ENCODE assay signal across 12 cellular contexts in the genomic region with DNA sequence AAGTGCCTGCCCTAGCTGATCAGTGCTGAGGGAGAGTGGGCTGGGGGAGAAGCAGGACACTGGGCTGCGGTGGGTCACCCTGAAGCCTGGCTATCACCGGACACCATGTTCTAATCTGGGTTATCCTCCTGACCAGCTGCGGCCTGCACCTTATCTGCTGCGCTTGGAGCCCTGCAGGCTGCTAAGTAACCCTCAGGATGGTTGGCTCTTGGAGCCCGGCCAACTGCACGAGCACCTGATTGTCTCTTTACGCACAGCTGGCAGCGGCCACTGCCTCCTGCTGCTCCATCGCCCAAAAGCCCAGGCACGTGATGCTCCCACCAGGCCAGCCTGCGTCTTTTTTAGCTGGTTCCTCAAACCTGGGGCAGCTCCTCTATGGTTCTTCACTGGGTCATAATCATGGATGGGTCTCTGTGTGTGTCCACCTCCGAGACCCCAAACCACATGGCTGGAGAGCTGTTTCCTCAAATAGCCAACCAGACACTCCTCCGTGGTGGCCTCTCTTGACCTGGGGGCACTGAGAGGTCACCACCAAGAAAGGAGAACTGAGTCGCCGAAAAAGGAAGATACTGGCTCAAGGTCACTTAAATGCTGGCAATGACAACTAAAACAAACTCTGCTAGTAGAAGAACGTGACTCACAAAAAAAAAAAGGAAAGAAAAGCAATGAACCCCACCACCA. TPM values are rescaled to one million over a fixed set of nuclear protein-coding genes. Genes with fewer than 3 reads are reported as not detected.
DNase-seq lines count a peak whose midpoint lies in the region; ATAC-seq and TF ChIP-seq lines count a peak whose summit lies in the region.
"Had no signal": no experiment of that assay in that cellular context is flagged by ENCODE, and none has a peak within 500 bp of the region (broad histone marks: within the 10 kb centered on the region; RNA-seq: fewer than 3 reads in every experiment).

No MANE protein-coding gene starts in this region.

- TF ChIP-seq CTCF in SK-N-SH (IDR thresholded peaks at IDR 0.05) (no peak), Caco-2 (IDR thresholded peaks at IDR 0.05; ENCODE audit: insufficient read depth in 1 of 2, low read depth in 1 of 2, low read length in 1 of 2, severe bottlenecking in 1 of 2, unreplicated experiment in 1 of 2) (no peak), ascending aorta (IDR thresholded peaks at IDR 0.05) (no peak)

- no peak overlapping the region for H3K4me2 ChIP-seq in SK-N-SH

- peaks cover 15% of the 10 kb centered on the region; the same call in 1 of the 2 replicates for H3K79me2 ChIP-seq in SK-N-SH (ENCODE audit: insufficient read depth)

- peak; percentile 26; the same call in 1 of the 2 replicates for TF ChIP-seq RAD21 in SK-N-SH (IDR thresholded peaks at IDR 0.05; ENCODE audit: low read length)

- BruUV-seq in Caco-2 (replicated peaks; lab: Mats Ljungman, UMichigan): no TSS peak

- H3K27me3 Mint-ChIP-seq in Caco-2 (ENCODE audit: insufficient read depth, unreplicated experiment): no peaks in the 10 kb centered on the region
- H3K27me3 Mint-ChIP-seq: CD4-positive, alpha-beta T cell had no signal

- H3K4me3 Mint-ChIP-seq in Caco-2 (ENCODE audit: unreplicated experiment): no peak overlapping the region
- H3K4me3 Mint-ChIP-seq: CD4-positive, alpha-beta T cell had no signal

- ATAC-seq in HG02973 (IDR thresholded peaks at IDR 0.05; ENCODE audit: unreplicated experiment): no peak

- H4K20me1 ChIP-seq in SK-N-SH (ENCODE audit: insufficient read depth): peaks cover 42% of the 10 kb centered on the region

- no peak overlapping the region for H3K4me3 ChIP-seq in SK-N-SH (ENCODE audit: low read depth in 2 of 2, low read length in 1 of 2)
- no peak overlapping the region for H3K4me3 ChIP-seq in Caco-2 (ENCODE audit: low read depth, low read length)
- H3K4me3 ChIP-seq in ascending aorta: no peak overlapping the region
- H3K4me3 ChIP-seq: tibial nerve had no signal

- H3K27me3 ChIP-seq in SK-N-SH (ENCODE audit: insufficient read depth) (no peaks in the 10 kb centered on the region), Caco-2 (replicated peaks; ENCODE audit: control insufficient read depth, insufficient read depth, low read length) (no peaks in the 10 kb centered on the region), ascending aorta (no peaks in the 10 kb centered on the region)
- H3K27me3 ChIP-seq: tibial nerve had no signal

- H3K27ac ChIP-seq in SK-N-SH (ENCODE audit: low read depth in 2 of 2, low read length in 1 of 2) (peak overlapping the region in 1 of 2 experiments; percentile 65; a peak in 2 of 4 replicates), ascending aorta (no peak overlapping the region)

- no peak overlapping the region for H3K9ac ChIP-seq in SK-N-SH

- CTCF ChIA-PET in SK-N-SH (lab: Yijun Ruan, JAX): interaction anchor here (0.7 to 14.7 kb wide), 16 partner anchors 8 to 256 kb away, joined by 3 to 242 read pairs (median 7); partner anchors contain the start of genes AANAT, PRPSAP1, RHBDF2 and SPHK1
- CTCF ChIA-PET in Caco-2 (lab: Charles Lee): interaction anchor here (1.0 to 1.8 kb wide), 2 partner anchors 8 to 53 kb away, joined by 3 to 5 read pairs; no protein-coding TSS in a partner anchor

- H3K36me3 ChIP-seq in SK-N-SH (replicated peaks in 1 of 2; ENCODE audit: control insufficient read depth in 1 of 2, insufficient read depth in 2 of 2, low read length in 1 of 2) (peaks cover 32% of the 10 kb centered on the region in 2 experiments), Caco-2 (ENCODE audit: control insufficient read depth, insufficient read depth, low read length) (no peaks in the 10 kb centered on the region; the same call in 1 of the 2 replicates), ascending aorta (peaks cover 22 to 40% of the 10 kb centered on the region in 2 donors)

- peaks cover 0 to 16% of the 10 kb centered on the region in 2 experiments; a peak in 2 of 4 replicates for H3K4me1 ChIP-seq in SK-N-SH (ENCODE audit: control insufficient read depth in 1 of 2, insufficient read depth in 2 of 2, low read depth in 1 of 2, low read length in 1 of 2)
- H3K4me1 ChIP-seq in Caco-2: no peaks in the 10 kb centered on the region
- H3K4me1 ChIP-seq in ascending aorta: peaks cover 0 to 5% of the 10 kb centered on the region in 2 donors

- POLR2A ChIA-PET in SK-N-SH (lab: Yijun Ruan, JAX): interaction anchor here (0.8 to 2.0 kb wide), 4 partner anchors 8 to 53 kb away, joined by 3 to 9 read pairs (median 6); partner anchors contain the start of genes PRPSAP1 and UBE2O
- POLR2A ChIA-PET in Caco-2 (lab: Charles Lee): no interaction called here

- no peaks in the 10 kb centered on the region for H3K9me2 ChIP-seq in SK-N-SH

- peaks cover 17% of the 10 kb centered on the region for H3K36me3 Mint-ChIP-seq in Caco-2 (ENCODE audit: insufficient read depth, unreplicated experiment)

- no peak overlapping the region for H2AFZ ChIP-seq in SK-N-SH (ENCODE audit: low read depth)

- peak; percentile 84 for DNase-seq in DMS153 (lab: John Stamatoyannopoulos, UW)
- peak; percentile 58 for DNase-seq in NCI-H1694 (lab: John Stamatoyannopoulos, UW)
- peak; percentile 92 for DNase-seq in SK-N-SH
- DNase-seq in islet precursor cell: peak; percentile 45
- no peak for DNase-seq in kidney tubule cell (ENCODE audit: low spot score)
- DNase-seq in Caco-2: no peak
- DNase-seq in ascending aorta (ENCODE audit: low spot score in 2 of 2): no peak
- DNase-seq: activated T-cell treated with anti-CD3 and anti-CD28 coated beads, Interleukin-2, amount 50 U/mL, for 1 hour; CD4-positive, alpha-beta T cell; stimulated activated CD4-positive, alpha-beta T cell treated with anti-CD3 and anti-CD28 coated beads, Interleukin-12 subunit alpha, Interleukin-12 subunit beta, amount 100 ng/mL, for 4 hours had no signal

- H3K9me3 Mint-ChIP-seq in Caco-2 (ENCODE audit: unreplicated experiment): no peaks in the 10 kb centered on the region
- H3K9me3 Mint-ChIP-seq: CD4-positive, alpha-beta T cell had no signal

- intact Hi-C loops in Caco-2 (cut with micrococcal nuclease; ENCODE audit: unreplicated experiment): no loop called here
- intact Hi-C loops in ascending aorta (cut with DNase I): no loop called here

- H3K4me1 Mint-ChIP-seq in Caco-2 (ENCODE audit: low read depth, unreplicated experiment): peaks cover 5% of the 10 kb centered on the region

- no peak overlapping the region for H3K27ac Mint-ChIP-seq in Caco-2 (ENCODE audit: unreplicated experiment)
- H3K27ac Mint-ChIP-seq: CD4-positive, alpha-beta T cell had no signal

- H3K9me3 ChIP-seq in SK-N-SH (no peaks in the 10 kb centered on the region), Caco-2 (no peaks in the 10 kb centered on the region), ascending aorta (no peaks in the 10 kb centered on the region)
- H3K9me3 ChIP-seq: tibial nerve had no signal

- WGBS in SK-N-SH (ENCODE audit: low lambda C conversion rate): 87% methylated on average over 16 of the region's 16 CpGs

- peak in 1 of 2 experiments; percentile 88; a peak in 2 of 4 replicates for TF ChIP-seq EP300 in SK-N-SH (IDR thresholded peaks at IDR 0.05; ENCODE audit: borderline replicate concordance in 1 of 2, low read depth in 1 of 2, low read length in 1 of 2)

- no peaks in the 10 kb centered on the region for H3F3A ChIP-seq in SK-N-SH (replicated peaks; ENCODE audit: insufficient read depth)

TF ChIP-seq in SK-N-SH, 30 proteins besides CTCF, POLR2A, EP300 and RAD21:
- no peak for TF ChIP-seq IRF3 (IDR thresholded peaks at IDR 0.05; ENCODE audit: low read depth, low read length)
- TF ChIP-seq RCOR1 (IDR thresholded peaks at IDR 0.05; ENCODE audit: low read length): peak; percentile 84
- TF ChIP-seq, protein P1, sequence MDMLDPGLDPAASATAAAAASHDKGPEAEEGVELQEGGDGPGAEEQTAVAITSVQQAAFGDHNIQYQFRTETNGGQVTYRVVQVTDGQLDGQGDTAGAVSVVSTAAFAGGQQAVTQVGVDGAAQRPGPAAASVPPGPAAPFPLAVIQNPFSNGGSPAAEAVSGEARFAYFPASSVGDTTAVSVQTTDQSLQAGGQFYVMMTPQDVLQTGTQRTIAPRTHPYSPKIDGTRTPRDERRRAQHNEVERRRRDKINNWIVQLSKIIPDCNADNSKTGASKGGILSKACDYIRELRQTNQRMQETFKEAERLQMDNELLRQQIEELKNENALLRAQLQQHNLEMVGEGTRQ (IDR thresholded peaks at IDR 0.05; ENCODE audit: borderline replicate concordance, low read depth, low read length): peak; percentile 44; the same call in 1 of the 2 replicates
- peak; percentile 94 for TF ChIP-seq MXI1 (IDR thresholded peaks at IDR 0.05; ENCODE audit: low read depth, low read length)
- peak; percentile 97 for TF ChIP-seq GATA2 (CRISPR knock-in tag; IDR thresholded peaks at IDR 0.05)
- TF ChIP-seq FOXM1 (IDR thresholded peaks at IDR 0.05; ENCODE audit: low read depth): no peak
- peak; percentile 90 for TF ChIP-seq CHD2 (IDR thresholded peaks at IDR 0.05; ENCODE audit: low read length, partially characterized antibody)

RNA-seq across cellular contexts. Expression of gene SPHK1, which starts 21.7 kb away (rescaled TPM):
- polyA plus RNA-seq in SK-N-SH (2012; rRNA removed): 7.7 and 12.3 TPM in 2 replicates
- polyA plus RNA-seq in SK-N-SH (2012; cell fraction: cytosol; rRNA removed): 3.4 and 5.6 TPM in 2 replicates
- 43.8 and 66.0 TPM in 2 replicates for polyA plus RNA-seq in SK-N-SH (2012; cell fraction: nucleus; rRNA removed)
- total RNA-seq in Caco-2 (2022): 6.7 and 7.7 TPM in 2 replicates
- total RNA-seq in ascending aorta: 120 TPM

RNA-seq across cellular contexts. Expression of gene UBE2O, which starts 46.8 kb away (rescaled TPM):
- polyA plus RNA-seq in SK-N-SH (2012; rRNA removed): 20.0 and 25.4 TPM in 2 replicates
- polyA plus RNA-seq in SK-N-SH (2012; cell fraction: cytosol; rRNA removed): 9.8 and 16.2 TPM in 2 replicates
- polyA plus RNA-seq in SK-N-SH (2012; cell fraction: nucleus; rRNA removed): 54.5 and 60.1 TPM in 2 replicates
- total RNA-seq in Caco-2 (2022) (37.6 and 39.2 TPM in 2 replicates), ascending aorta (19.6 TPM)

RNA-seq across cellular contexts. Expression of gene PRPSAP1, which starts 52.4 kb away (rescaled TPM):
- 118 and 125 TPM in 2 replicates for polyA plus RNA-seq in SK-N-SH (2012; rRNA removed)
- 105 and 114 TPM in 2 replicates for polyA plus RNA-seq in SK-N-SH (2012; cell fraction: cytosol; rRNA removed)
- 216 and 280 TPM in 2 replicates for polyA plus RNA-seq in SK-N-SH (2012; cell fraction: nucleus; rRNA removed)
- total RNA-seq in Caco-2 (2022): 81.3 and 87.6 TPM in 2 replicates
- 16.1 TPM for total RNA-seq in ascending aorta

Comparison
In these comparisons a context has a peak if more than half of its experiments do, and no peak if none do; other contexts are left out.
1. DNase-seq: peak in DMS153 (single experiment), NCI-H1694 (single experiment), SK-N-SH (single experiment) and islet precursor cell (single experiment); none in kidney tubule cell (single experiment), Caco-2 (0 of 2) and ascending aorta (0 of 2).
2. RNA of gene SPHK1, which starts 21.7 kb away (total RNA-seq): 120 TPM in ascending aorta (single experiment); 6.7 to 7.7 TPM in Caco-2; every median in the first group is over 10 times any median in the second.